In genomic region chr12:109864916-109865315, GRCh38 we compare ENCODE assay signal across 1 cellular context.
A peak's percentile ranks its signal among the peaks of the same experiment; 100 is the strongest.
TF ChIP-seq lines count a peak whose summit lies in the region.

No MANE protein-coding gene starts in this region.

TF ChIP-seq in Ishikawa, 13 proteins besides CTCF, POLR2A, EP300 and RAD21 (continued from another document):
- TF ChIP-seq REST (IDR thresholded peaks at IDR 0.05; ENCODE audit: low read depth), result no peak
- TF ChIP-seq TAF1 (IDR thresholded peaks at IDR 0.05; ENCODE audit: low read depth), result no peak
- no peak for TF ChIP-seq TCF12 (IDR thresholded peaks at IDR 0.05; ENCODE audit: low read depth)
- TF ChIP-seq TEAD4 (IDR thresholded peaks at IDR 0.05), result peak; percentile 47; the same call in 1 of the 2 replicates
- TF ChIP-seq YY1 (IDR thresholded peaks at IDR 0.05; ENCODE audit: low read depth), result no peak
- no peak for TF ChIP-seq EGR1 (IDR thresholded peaks at IDR 0.05)
